Comparison of ENCODE assay signal across 2 cellular contexts in the genomic region with DNA sequence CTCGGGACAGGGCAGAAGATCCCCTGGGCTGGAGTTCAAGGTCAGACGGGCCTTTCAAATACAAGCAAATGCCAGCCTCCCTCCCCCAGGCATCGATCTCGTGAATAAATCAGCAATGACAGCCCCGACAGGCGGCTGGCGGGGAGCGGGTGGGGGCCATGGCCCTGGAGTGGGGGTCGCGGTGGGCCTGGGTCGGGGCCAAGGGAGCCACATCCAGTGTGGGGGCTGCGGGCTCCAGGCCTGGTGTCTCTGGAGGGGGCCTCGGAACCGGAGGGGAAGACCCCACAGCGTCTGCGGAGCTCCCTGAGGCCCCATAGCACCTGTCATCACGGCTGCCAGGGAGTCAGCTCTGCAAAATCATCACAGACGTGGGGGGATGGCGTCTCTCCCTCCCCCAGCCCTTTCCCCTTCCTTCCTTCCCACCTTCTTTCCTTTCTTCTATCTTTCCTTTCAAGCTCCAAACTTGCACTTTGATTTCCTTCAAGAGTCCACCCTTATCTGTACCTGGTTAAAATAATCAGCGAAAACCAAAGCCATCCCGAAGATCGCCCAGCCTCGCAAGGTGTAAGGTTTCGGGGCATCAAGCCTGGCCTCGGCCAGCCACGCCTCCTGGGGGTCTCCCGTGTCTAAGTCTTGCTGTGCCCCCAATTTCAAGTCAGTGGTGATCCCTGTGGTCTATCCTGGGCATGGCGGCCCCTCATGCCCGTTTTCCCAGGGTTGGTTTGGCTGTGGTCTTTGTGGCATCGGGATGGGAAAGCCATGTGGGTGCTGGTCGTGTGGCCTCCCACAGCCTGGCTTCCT.
TF ChIP-seq lines count a peak whose summit lies in the region.

No MANE protein-coding gene starts in this region.

TF ChIP-seq in HEK293, 187 proteins besides CTCF, POLR2A, EP300 and RAD21:
- TF ChIP-seq GLIS2 (tag by site-specific recombination; IDR thresholded peaks at IDR 0.05) = peak; percentile 58
- no peak for TF ChIP-seq ZNF837 (tag by site-specific recombination; IDR thresholded peaks at IDR 0.05)
- TF ChIP-seq PATZ1 (tag by site-specific recombination; IDR thresholded peaks at IDR 0.05) = no peak
- 0 out of 2 replicates have a peak, but pooled peaks have one; percentile 19 for TF ChIP-seq HIC1 (tag by site-specific recombination; IDR thresholded peaks at IDR 0.05)
- TF ChIP-seq ZNF366 (tag by site-specific recombination; conservative IDR thresholded peaks at IDR 0.05) = peak; percentile 57

TF ChIP-seq in H1, 55 proteins besides CTCF, POLR2A, EP300 and RAD21:
- TF ChIP-seq PHF8 (conservative IDR thresholded peaks at IDR 0.05; ENCODE audit: low read depth, low read length) = no peak
